In genomic region chr2:80059381-80059907, GRCh38 we compare ENCODE assay signal across 20 cellular contexts.
DNase-seq lines count a peak whose midpoint lies in the region; ATAC-seq and TF ChIP-seq lines count a peak whose summit lies in the region.
"Had no signal": no experiment of that assay in that cellular context is flagged by ENCODE, and none has a peak within 500 bp of the region (broad histone marks: within the 10 kb centered on the region; RNA-seq: fewer than 3 reads in every experiment).

No MANE protein-coding gene starts in this region.

- no CpG with 5 or more reads among the region's 6 CpGs for WGBS in H9 (ENCODE audit: extremely low coverage, insufficient read length, low lambda C conversion rate)

- no peak for ATAC-seq in lower lobe of right lung
- ATAC-seq: HCT116 had no signal

- TF ChIP-seq CTCF in lower lobe of right lung (IDR thresholded peaks at IDR 0.05) = no peak
- no peak for TF ChIP-seq CTCF in H9 (conservative IDR thresholded peaks at IDR 0.05)

- no peak overlapping the region for H3K14ac ChIP-seq in H9 (ENCODE audit: insufficient read depth, low read length)

- H3K9ac ChIP-seq in SK-N-MC (ENCODE audit: insufficient read length) = no peak overlapping the region
- H3K9ac ChIP-seq in iPS-20b (ENCODE audit: low read depth, low read length) = no peak overlapping the region
- H3K9ac ChIP-seq in H9 (ENCODE audit: extremely low read depth, insufficient read length, low read length) = no peak overlapping the region
- H3K9ac ChIP-seq: SK-N-SH had no signal

- H3K9me3 ChIP-seq in SK-N-MC (ENCODE audit: low read depth, low read length) = no peaks in the 10 kb centered on the region
- no peaks in the 10 kb centered on the region for H3K9me3 ChIP-seq in iPS-20b (ENCODE audit: insufficient read depth, low read depth, low read length)
- no peaks in the 10 kb centered on the region for H3K9me3 ChIP-seq in lower lobe of right lung
- H3K9me3 ChIP-seq in H9 (ENCODE audit: control insufficient read depth, low read depth, low read length) = no peaks in the 10 kb centered on the region
- H3K9me3 ChIP-seq: BE2C, SK-N-SH had no signal

- H3K27me3 Mint-ChIP-seq in H9 (ENCODE audit: low read depth) = no peaks in the 10 kb centered on the region; the same call in 1 of the 2 replicates
- H3K27me3 Mint-ChIP-seq: CD4-positive, CD25-positive, alpha-beta regulatory T cell had no signal

- no peaks in the 10 kb centered on the region for H3K36me3 ChIP-seq in SK-N-MC (ENCODE audit: insufficient read depth, low read length)
- H3K36me3 ChIP-seq in iPS-20b (ENCODE audit: insufficient read depth, low read depth, low read length) = no peaks in the 10 kb centered on the region
- H3K36me3 ChIP-seq in lower lobe of right lung = no peaks in the 10 kb centered on the region
- H3K36me3 ChIP-seq: BE2C had no signal

- H3K4me1 ChIP-seq in iPS-20b (ENCODE audit: insufficient read depth, low read length) (peaks cover 21% of the 10 kb centered on the region; the same call in 1 of the 2 replicates), lower lobe of right lung (no peaks in the 10 kb centered on the region), H9 (ENCODE audit: insufficient read depth, low read length) (peaks cover 14% of the 10 kb centered on the region; the same call in 1 of the 2 replicates)
- H3K4me1 ChIP-seq: BE2C had no signal

- peaks cover 26 to 27% of the 10 kb centered on the region in 2 experiments for H3K4me1 Mint-ChIP-seq in H9
- H3K4me1 Mint-ChIP-seq: CD4-positive, CD25-positive, alpha-beta regulatory T cell had no signal

- peak overlapping the region; percentile 29; the same call in 1 of the 2 replicates for H3K4me3 ChIP-seq in SK-N-MC
- H3K4me3 ChIP-seq in iPS-20b (ENCODE audit: low read length) = no peak overlapping the region
- H3K4me3 ChIP-seq in lower lobe of right lung = no peak overlapping the region

- no peak overlapping the region for H4K8ac ChIP-seq in H9 (replicated peaks; ENCODE audit: insufficient read length, low read depth, low read length)

- DNase-seq in NCI-H1105 treated with DMSO at 0.1 percent for 48 hours (lab: John Stamatoyannopoulos, UW) = peak; percentile 6
- DNase-seq in NCI-H1105 (lab: John Stamatoyannopoulos, UW) = no peak
- DNase-seq in SK-N-MC (ENCODE audit: low read depth, low spot score) = no peak
- DNase-seq in putamen (ENCODE audit: low spot score) = peak; percentile 69
- DNase-seq in lower lobe of right lung = no peak
- no peak for DNase-seq in H9
- DNase-seq in SKM-1 treated with dmso at 0.1 percent for 144 hours (lab: John Stamatoyannopoulos, UW; ENCODE audit: unreplicated experiment) = no peak
- DNase-seq: 8988T; BE2C; CD4-positive, CD25-positive, alpha-beta regulatory T cell; COR-L47; GF-D8; KG1; NCI-H1930; NCI-H510A; NCI-H82; SHP77; SK-N-SH had no signal

- no peaks in the 10 kb centered on the region for H3K36me3 Mint-ChIP-seq in H9 (ENCODE audit: insufficient read depth in 1 of 3, low read depth in 3 of 3)
- H3K36me3 Mint-ChIP-seq: CD4-positive, CD25-positive, alpha-beta regulatory T cell had no signal

- H3K23ac ChIP-seq in H9 (ENCODE audit: insufficient read length, low read depth, low read length) = no peak overlapping the region

- no peak overlapping the region for H3T11ph ChIP-seq in H9 (ENCODE audit: low read length)

- no peak overlapping the region for H2BK20ac ChIP-seq in H9 (ENCODE audit: low read depth, low read length, poor library complexity, severe bottlenecking)

- no peak overlapping the region for H3K4me2 ChIP-seq in H9 (ENCODE audit: insufficient read depth, insufficient read length, low read length)
- H3K4me2 ChIP-seq: SK-N-SH had no signal

- no peaks in the 10 kb centered on the region for H3K9me3 Mint-ChIP-seq in H9

- no peak overlapping the region for H2BK15ac ChIP-seq in H9 (ENCODE audit: low read depth, low read length)

- no peak overlapping the region for H2BK12ac ChIP-seq in H9 (ENCODE audit: insufficient read length, low read depth, low read length)

- H4K91ac ChIP-seq in H9 (ENCODE audit: insufficient read length, low read depth, low read length) = no peak overlapping the region

- no peaks in the 10 kb centered on the region for H3K23me2 ChIP-seq in H9 (ENCODE audit: insufficient read length, low read depth, low read length, poor library complexity, severe bottlenecking)

- no peak overlapping the region for H2AFZ ChIP-seq in H9 (ENCODE audit: low read length)

- intact Hi-C loops in lower lobe of right lung (cut with DNase I) = no loop called here

- H3K4ac ChIP-seq in H9 (ENCODE audit: low read depth, low read length) = no peak overlapping the region

- H3K79me1 ChIP-seq in H9 (ENCODE audit: insufficient read depth, low read depth, low read length, poor library complexity, severe bottlenecking) = no peaks in the 10 kb centered on the region

- H3K4me3 Mint-ChIP-seq in H9 = no peak overlapping the region
- H3K4me3 Mint-ChIP-seq: CD4-positive, CD25-positive, alpha-beta regulatory T cell had no signal

- H3K56ac ChIP-seq in H9 (ENCODE audit: insufficient read length, low read depth, low read length) = no peak overlapping the region

- H3K27me3 ChIP-seq in iPS-20b (ENCODE audit: insufficient read depth, low read length) (no peaks in the 10 kb centered on the region), lower lobe of right lung (ENCODE audit: low read depth) (no peaks in the 10 kb centered on the region), H9 (ENCODE audit: insufficient read depth, low read length) (no peaks in the 10 kb centered on the region)
- H3K27me3 ChIP-seq: BE2C had no signal

- no peaks in the 10 kb centered on the region for H3K79me2 ChIP-seq in H9 (ENCODE audit: insufficient read depth, low read length)

- no peak overlapping the region; a peak in 1 of 7 replicates for H3K27ac Mint-ChIP-seq in H9
- H3K27ac Mint-ChIP-seq: CD4-positive, CD25-positive, alpha-beta regulatory T cell had no signal

- no peak overlapping the region for H2AK5ac ChIP-seq in H9 (ENCODE audit: insufficient read length, low read length)

- H4K5ac ChIP-seq in H9 (ENCODE audit: insufficient read length, low read depth, low read length) = no peak overlapping the region

- H2BK120ac ChIP-seq in H9 (ENCODE audit: low read depth, low read length, poor library complexity, severe bottlenecking) = no peak overlapping the region

- H2BK5ac ChIP-seq in H9 (ENCODE audit: insufficient read length, low read length) = no peak overlapping the region

- no peak overlapping the region for H3K18ac ChIP-seq in H9 (ENCODE audit: insufficient read length, low read depth, low read length)

- no peaks in the 10 kb centered on the region for H4K20me1 ChIP-seq in H9 (ENCODE audit: control insufficient read depth, insufficient read depth, insufficient read length)

- H3K27ac ChIP-seq in SK-N-MC (no peak overlapping the region), iPS-20b (ENCODE audit: low read length) (peak overlapping the region; percentile 51), lower lobe of right lung (no peak overlapping the region), H9 (ENCODE audit: insufficient read length, low read depth, low read length) (no peak overlapping the region)

Comparison
In these comparisons a context has a peak if more than half of its experiments do, and no peak if none do; other contexts are left out.
1. DNase-seq: peak in NCI-H1105 treated with DMSO at 0.1 percent for 48 hours (single experiment) and putamen (single experiment); none in NCI-H1105 (single experiment), SK-N-MC (single experiment), lower lobe of right lung (single experiment), H9 (single experiment) and SKM-1 treated with dmso at 0.1 percent for 144 hours (single experiment).